Comparison of ENCODE assay signal across 8 cellular contexts in the genomic region with DNA sequence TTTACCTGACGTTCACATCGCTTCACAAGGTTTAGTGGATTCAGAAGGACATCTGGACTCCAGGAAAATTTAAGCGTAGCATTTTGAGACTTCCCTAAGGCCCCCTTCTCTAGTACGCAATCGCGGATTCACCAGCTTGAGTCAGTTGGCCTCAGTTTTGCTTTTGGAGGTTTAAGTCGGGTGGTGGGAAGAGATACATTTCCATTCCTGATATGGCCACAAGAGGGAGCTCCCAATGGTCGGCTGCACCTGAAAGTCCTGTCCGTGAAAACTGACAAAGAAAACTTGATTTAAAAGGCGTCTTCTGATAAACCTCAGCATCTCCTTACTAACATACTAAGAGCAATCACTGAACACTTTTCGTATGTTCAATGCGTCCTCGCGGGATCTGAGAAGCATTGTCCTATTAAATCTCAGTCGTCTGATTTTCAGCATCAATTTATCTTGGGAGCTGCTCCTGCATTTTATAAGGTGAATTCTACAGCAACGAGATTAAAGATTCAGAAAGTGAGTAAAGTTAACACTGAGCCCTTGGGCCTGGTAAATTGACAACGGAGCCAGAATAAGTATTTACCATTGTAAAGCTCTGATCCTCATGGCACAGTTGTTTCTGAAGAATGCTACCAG. TPM values are rescaled to one million over a fixed set of nuclear protein-coding genes. Genes with fewer than 3 reads are reported as not detected.
A peak's percentile ranks its signal among the peaks of the same experiment; 100 is the strongest.
DNase-seq lines count a peak whose midpoint lies in the region; ATAC-seq and TF ChIP-seq lines count a peak whose summit lies in the region.

No MANE protein-coding gene starts in this region.

- H3K4me3 ChIP-seq in H7 (ENCODE audit: insufficient read depth, low read depth, low read length) (no peak overlapping the region), WERI-Rb-1 (ENCODE audit: low read depth, low read length) (no peak overlapping the region)

- ATAC-seq in left colon (peak; percentile 69), GM18519 (IDR thresholded peaks at IDR 0.05; ENCODE audit: low FRiP score, unreplicated experiment) (no peak)

- H3K36me3 ChIP-seq in H7 (replicated peaks; ENCODE audit: control insufficient read depth, insufficient read depth, low read length) (no peaks in the 10 kb centered on the region), WERI-Rb-1 (no peaks in the 10 kb centered on the region)

- DNase-seq in DMS 273 (lab: John Stamatoyannopoulos, UW; ENCODE audit: unreplicated experiment) (peak; percentile 73), H7 (peak; percentile 66), NCI-H1694 (lab: John Stamatoyannopoulos, UW) (peak; percentile 44), WERI-Rb-1 (peak; percentile 64), left colon (peak; percentile 34 to 44)
- peak; percentile 25 for DNase-seq in central memory CD4-positive, alpha-beta T cell
- peak; percentile 3 to 30 for DNase-seq in stimulated activated CD4-positive, alpha-beta T cell treated with anti-CD3 and anti-CD28 coated beads, Interleukin-1b, Interleukin-23, amount 100 ng/mL, for 4 hours (ENCODE audit: low read depth in 2 of 2)

- no peaks in the 10 kb centered on the region for H3K9me3 ChIP-seq in WERI-Rb-1 (ENCODE audit: severe bottlenecking)

- H3K27ac ChIP-seq in WERI-Rb-1, result no peak overlapping the region

- TF ChIP-seq CTCF in WERI-Rb-1 (IDR thresholded peaks at IDR 0.05; ENCODE audit: low read depth, low read length), result peak; percentile 88

- no peaks in the 10 kb centered on the region for H3K27me3 ChIP-seq in H7 (ENCODE audit: control insufficient read depth, insufficient read depth, low read length)
- no peaks in the 10 kb centered on the region for H3K27me3 ChIP-seq in WERI-Rb-1 (ENCODE audit: insufficient read depth, low read depth, severe bottlenecking)

- intact Hi-C loops in left colon (cut with DNase I, micrococcal nuclease), result loop anchor here in 1 of 2 donors (10.0 kb wide), 1 partner anchor 165 kb away; no protein-coding TSS in a partner anchor

RNA-seq across cellular contexts. Expression of a gene that starts 50.6 kb away (rescaled TPM):
- total RNA-seq in H7 (2014; rRNA removed; shearing (Covaris generic)), result 0.94 and 3.1 TPM in 2 replicates
- total RNA-seq in left colon, result under 1 TPM; 0.12 to 0.53 TPM

Comparison
In these comparisons a context has a peak if more than half of its experiments do, and no peak if none do; other contexts are left out.
1. DNase-seq: peak in every context shown above with its lines; median percentile 73 in DMS 273; 66 in H7; 64 in WERI-Rb-1; 44 in NCI-H1694; 39 in left colon; 25 in central memory CD4-positive, alpha-beta T cell; 16 in stimulated activated CD4-positive, alpha-beta T cell treated with anti-CD3 and anti-CD28 coated beads, Interleukin-1b, Interleukin-23, amount 100 ng/mL, for 4 hours.